Comparison of ENCODE assay signal across 8 cellular contexts in the genomic region with DNA sequence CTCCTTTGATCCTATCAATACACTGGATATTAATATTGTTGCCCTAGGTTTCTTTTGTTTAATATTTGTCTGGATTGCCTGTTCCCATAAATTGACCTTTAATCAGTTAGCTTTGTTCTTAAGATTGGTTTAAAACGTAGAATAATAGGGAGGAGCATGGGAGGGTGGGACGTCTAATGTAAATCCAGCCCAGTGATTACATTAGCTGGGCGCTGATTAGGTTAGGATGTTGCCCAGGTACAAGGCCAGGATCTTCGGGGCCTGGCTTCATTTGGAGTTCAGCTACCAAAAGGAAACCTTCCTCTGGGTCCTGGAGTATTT. TPM values are rescaled to one million over a fixed set of nuclear protein-coding genes. Genes with fewer than 3 reads are reported as not detected.
DNase-seq lines count a peak whose midpoint lies in the region; ATAC-seq and TF ChIP-seq lines count a peak whose summit lies in the region.

A gene with protein sequence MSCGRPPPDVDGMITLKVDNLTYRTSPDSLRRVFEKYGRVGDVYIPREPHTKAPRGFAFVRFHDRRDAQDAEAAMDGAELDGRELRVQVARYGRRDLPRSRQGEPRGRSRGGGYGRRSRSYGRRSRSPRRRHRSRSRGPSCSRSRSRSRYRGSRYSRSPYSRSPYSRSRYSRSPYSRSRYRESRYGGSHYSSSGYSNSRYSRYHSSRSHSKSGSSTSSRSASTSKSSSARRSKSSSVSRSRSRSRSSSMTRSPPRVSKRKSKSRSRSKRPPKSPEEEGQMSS (plus strand): TSS at position 199 of the 321 bp plus-strand sequence. CDS start 308 bp downstream, outside the sequence.

- ATAC-seq in GM19467 (IDR thresholded peaks at IDR 0.05; ENCODE audit: unreplicated experiment) (peak; percentile 34), HG03558 (IDR thresholded peaks at IDR 0.05; ENCODE audit: extremely low read depth, unreplicated experiment) (peak; percentile 19), WTC11 (peak; percentile 63)

- H3K4me3 Mint-ChIP-seq in CD8-positive, alpha-beta memory T cell: peak within 1 kb of the TSS; percentile 91 to 100 (median 97)
- H3K4me3 Mint-ChIP-seq in WTC11: peak within 1 kb of the TSS; percentile 86

- no peaks in the 10 kb centered on the region for H3K27me3 ChIP-seq in CD8-positive, alpha-beta memory T cell (ENCODE audit: insufficient read depth, low read length, poor library complexity, severe bottlenecking)
- peaks cover 6% of the 10 kb centered on the region for H3K27me3 ChIP-seq in cardiac muscle cell
- no peaks in the 10 kb centered on the region for H3K27me3 ChIP-seq in rectal smooth muscle tissue (ENCODE audit: control insufficient read depth, insufficient read depth, low read length)

- H3K4me3 ChIP-seq in CD8-positive, alpha-beta memory T cell (ENCODE audit: low read length): peak within 1 kb of the TSS; percentile 78
- peak within 1 kb of the TSS; percentile 70 for H3K4me3 ChIP-seq in cardiac muscle cell
- peak within 1 kb of the TSS; percentile 86 for H3K4me3 ChIP-seq in rectal smooth muscle tissue (ENCODE audit: low read length)

- no peaks in the 10 kb centered on the region for H3K27me3 Mint-ChIP-seq in CD8-positive, alpha-beta memory T cell
- H3K27me3 Mint-ChIP-seq in WTC11 (ENCODE audit: low read depth): peaks cover 4% of the 10 kb centered on the region

- peak within 1 kb of the TSS; percentile 96 for H3K27ac ChIP-seq in CD8-positive, alpha-beta memory T cell (ENCODE audit: low read depth, low read length)
- H3K27ac ChIP-seq in cardiac muscle cell (peak within 1 kb of the TSS; percentile 90), rectal smooth muscle tissue (ENCODE audit: low read depth, low read length) (peak within 1 kb of the TSS; percentile 85)

- no peak for DNase-seq in CD8-positive, alpha-beta memory T cell
- DNase-seq in WTC11 (ENCODE audit: low spot score) (no peak), cardiac muscle cell (ENCODE audit: low read depth in 1 of 2, low spot score in 1 of 2) (no peak), NCI-H1092 treated with DMSO at 0.1 percent for 48 hours (lab: John Stamatoyannopoulos, UW) (no peak), GM19238 (ENCODE audit: insufficient read length, low spot score) (no peak)

- no peaks in the 10 kb centered on the region for H3K9me3 ChIP-seq in CD8-positive, alpha-beta memory T cell (ENCODE audit: low read length)
- H3K9me3 ChIP-seq in cardiac muscle cell (ENCODE audit: low read depth): no peaks in the 10 kb centered on the region

- peaks cover 29% of the 10 kb centered on the region for H3K4me1 ChIP-seq in CD8-positive, alpha-beta memory T cell (ENCODE audit: insufficient read depth, low read length)
- peaks cover 13% of the 10 kb centered on the region for H3K4me1 ChIP-seq in cardiac muscle cell (ENCODE audit: low read depth)
- H3K4me1 ChIP-seq in rectal smooth muscle tissue (ENCODE audit: control insufficient read depth, insufficient read depth, low read length): peaks cover 8% of the 10 kb centered on the region

- CTCF ChIA-PET in CD8-positive, alpha-beta memory T cell (lab: Charles Lee): interaction anchor here (0.9 to 8.7 kb wide), 18 partner anchors 9 to 724 kb away, joined by 3 to 116 read pairs (median 5); a partner anchor contains a TSS
- CTCF ChIA-PET in WTC11 (lab: Charles Lee): interaction anchor here (0.7 to 5.1 kb wide), 16 partner anchors 9 to 723 kb away, joined by 3 to 89 read pairs (median 4); a partner anchor contains a TSS

- peaks cover 26 to 35% (median 31%) of the 10 kb centered on the region in 3 donors for H3K4me1 Mint-ChIP-seq in CD8-positive, alpha-beta memory T cell
- peaks cover 17% of the 10 kb centered on the region for H3K4me1 Mint-ChIP-seq in WTC11

- peak within 1 kb of the TSS; percentile 85 to 99 (median 99) for H3K27ac Mint-ChIP-seq in CD8-positive, alpha-beta memory T cell
- peak within 1 kb of the TSS; percentile 80 for H3K27ac Mint-ChIP-seq in WTC11

- no peaks in the 10 kb centered on the region for H3K36me3 ChIP-seq in CD8-positive, alpha-beta memory T cell (ENCODE audit: insufficient read depth, low read length)
- no peaks in the 10 kb centered on the region for H3K36me3 ChIP-seq in cardiac muscle cell
- no peaks in the 10 kb centered on the region for H3K36me3 ChIP-seq in rectal smooth muscle tissue (ENCODE audit: control insufficient read depth, insufficient read depth, low read length)

- H3K36me3 Mint-ChIP-seq in CD8-positive, alpha-beta memory T cell: peaks cover 0 to 28% (median 7%) of the 10 kb centered on the region in 3 donors
- no peaks in the 10 kb centered on the region for H3K36me3 Mint-ChIP-seq in WTC11

- TF ChIP-seq CTCF in WTC11 (IDR thresholded peaks at IDR 0.05) (no peak), cardiac muscle cell (IDR thresholded peaks at IDR 0.05; ENCODE audit: low read depth, low read length) (no peak)

- H3K9me3 Mint-ChIP-seq in CD8-positive, alpha-beta memory T cell: no peaks in the 10 kb centered on the region
- H3K9me3 Mint-ChIP-seq in WTC11: no peaks in the 10 kb centered on the region

- POLR2A ChIA-PET in CD8-positive, alpha-beta memory T cell (lab: Charles Lee): interaction anchor here (0.6 to 7.1 kb wide), 19 partner anchors 10 to 1326 kb away, joined by 3 to 164 read pairs (median 7); a partner anchor contains a TSS
- POLR2A ChIA-PET in WTC11 (lab: Charles Lee): interaction anchor here (1.2 to 2.9 kb wide), 7 partner anchors 23 to 723 kb away, joined by 4 to 19 read pairs (median 8); a partner anchor contains a TSS

- peak within 1 kb of the TSS; percentile 78 for H3K9ac ChIP-seq in rectal smooth muscle tissue (ENCODE audit: low read length)

TF ChIP-seq in WTC11, 78 proteins besides CTCF, POLR2A, EP300 and RAD21 (continues in another document):
- TF ChIP-seq NR3C1 (CRISPR knock-in tag; conservative IDR thresholded peaks at IDR 0.05; ENCODE audit: low read depth) (no peak), ZNF396 (CRISPR knock-in tag; IDR thresholded peaks at IDR 0.05; ENCODE audit: borderline replicate concordance) (no peak), NFATC4 (CRISPR knock-in tag; IDR thresholded peaks at IDR 0.05) (no peak), ZNF232 (CRISPR knock-in tag; IDR thresholded peaks at IDR 0.05) (no peak), ELF4 (CRISPR knock-in tag; IDR thresholded peaks at IDR 0.05; ENCODE audit: low read depth) (no peak), ZNF263 (CRISPR knock-in tag; IDR thresholded peaks at IDR 0.05; ENCODE audit: low read depth) (no peak), CREB1 (CRISPR knock-in tag; IDR thresholded peaks at IDR 0.05) (no peak), ZNF416 (CRISPR knock-in tag; IDR thresholded peaks at IDR 0.05) (no peak), CBFB (CRISPR knock-in tag; IDR thresholded peaks at IDR 0.05; ENCODE audit: low read depth) (no peak)
- TF ChIP-seq, protein P1, sequence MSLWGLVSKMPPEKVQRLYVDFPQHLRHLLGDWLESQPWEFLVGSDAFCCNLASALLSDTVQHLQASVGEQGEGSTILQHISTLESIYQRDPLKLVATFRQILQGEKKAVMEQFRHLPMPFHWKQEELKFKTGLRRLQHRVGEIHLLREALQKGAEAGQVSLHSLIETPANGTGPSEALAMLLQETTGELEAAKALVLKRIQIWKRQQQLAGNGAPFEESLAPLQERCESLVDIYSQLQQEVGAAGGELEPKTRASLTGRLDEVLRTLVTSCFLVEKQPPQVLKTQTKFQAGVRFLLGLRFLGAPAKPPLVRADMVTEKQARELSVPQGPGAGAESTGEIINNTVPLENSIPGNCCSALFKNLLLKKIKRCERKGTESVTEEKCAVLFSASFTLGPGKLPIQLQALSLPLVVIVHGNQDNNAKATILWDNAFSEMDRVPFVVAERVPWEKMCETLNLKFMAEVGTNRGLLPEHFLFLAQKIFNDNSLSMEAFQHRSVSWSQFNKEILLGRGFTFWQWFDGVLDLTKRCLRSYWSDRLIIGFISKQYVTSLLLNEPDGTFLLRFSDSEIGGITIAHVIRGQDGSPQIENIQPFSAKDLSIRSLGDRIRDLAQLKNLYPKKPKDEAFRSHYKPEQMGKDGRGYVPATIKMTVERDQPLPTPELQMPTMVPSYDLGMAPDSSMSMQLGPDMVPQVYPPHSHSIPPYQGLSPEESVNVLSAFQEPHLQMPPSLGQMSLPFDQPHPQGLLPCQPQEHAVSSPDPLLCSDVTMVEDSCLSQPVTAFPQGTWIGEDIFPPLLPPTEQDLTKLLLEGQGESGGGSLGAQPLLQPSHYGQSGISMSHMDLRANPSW (CRISPR knock-in tag; conservative IDR thresholded peaks at IDR 0.05; ENCODE audit: low read depth): no peak
- TF ChIP-seq, protein P2, sequence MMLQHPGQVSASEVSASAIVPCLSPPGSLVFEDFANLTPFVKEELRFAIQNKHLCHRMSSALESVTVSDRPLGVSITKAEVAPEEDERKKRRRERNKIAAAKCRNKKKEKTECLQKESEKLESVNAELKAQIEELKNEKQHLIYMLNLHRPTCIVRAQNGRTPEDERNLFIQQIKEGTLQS (CRISPR knock-in tag; conservative IDR thresholded peaks at IDR 0.05): no peak
- TF ChIP-seq, protein P3, sequence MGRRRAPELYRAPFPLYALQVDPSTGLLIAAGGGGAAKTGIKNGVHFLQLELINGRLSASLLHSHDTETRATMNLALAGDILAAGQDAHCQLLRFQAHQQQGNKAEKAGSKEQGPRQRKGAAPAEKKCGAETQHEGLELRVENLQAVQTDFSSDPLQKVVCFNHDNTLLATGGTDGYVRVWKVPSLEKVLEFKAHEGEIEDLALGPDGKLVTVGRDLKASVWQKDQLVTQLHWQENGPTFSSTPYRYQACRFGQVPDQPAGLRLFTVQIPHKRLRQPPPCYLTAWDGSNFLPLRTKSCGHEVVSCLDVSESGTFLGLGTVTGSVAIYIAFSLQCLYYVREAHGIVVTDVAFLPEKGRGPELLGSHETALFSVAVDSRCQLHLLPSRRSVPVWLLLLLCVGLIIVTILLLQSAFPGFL (CRISPR knock-in tag; IDR thresholded peaks at IDR 0.05; ENCODE audit: borderline replicate concordance): no peak
- TF ChIP-seq, protein P4, sequence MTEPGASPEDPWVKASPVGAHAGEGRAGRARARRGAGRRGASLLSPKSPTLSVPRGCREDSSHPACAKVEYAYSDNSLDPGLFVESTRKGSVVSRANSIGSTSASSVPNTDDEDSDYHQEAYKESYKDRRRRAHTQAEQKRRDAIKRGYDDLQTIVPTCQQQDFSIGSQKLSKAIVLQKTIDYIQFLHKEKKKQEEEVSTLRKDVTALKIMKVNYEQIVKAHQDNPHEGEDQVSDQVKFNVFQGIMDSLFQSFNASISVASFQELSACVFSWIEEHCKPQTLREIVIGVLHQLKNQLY (CRISPR knock-in tag; IDR thresholded peaks at IDR 0.05): no peak

RNA-seq across cellular contexts. Expression of the gene that starts here (rescaled TPM):
- total RNA-seq in CD8-positive, alpha-beta memory T cell: 10 to 100 TPM; 75.8 to 82.8 TPM
- polyA plus RNA-seq in CD8-positive, alpha-beta memory T cell: 91.6 TPM
- 20.9 to 23.0 TPM (median 20.9 TPM) in 3 replicates for total RNA-seq in WTC11 (2021)
- 19.0 and 19.3 TPM in 2 replicates for total RNA-seq in cardiac muscle cell
- polyA plus RNA-seq in cardiac muscle cell: 40.1 and 43.0 TPM in 2 replicates
